8 cellular contexts compared by ENCODE assay signal in the genomic region with DNA sequence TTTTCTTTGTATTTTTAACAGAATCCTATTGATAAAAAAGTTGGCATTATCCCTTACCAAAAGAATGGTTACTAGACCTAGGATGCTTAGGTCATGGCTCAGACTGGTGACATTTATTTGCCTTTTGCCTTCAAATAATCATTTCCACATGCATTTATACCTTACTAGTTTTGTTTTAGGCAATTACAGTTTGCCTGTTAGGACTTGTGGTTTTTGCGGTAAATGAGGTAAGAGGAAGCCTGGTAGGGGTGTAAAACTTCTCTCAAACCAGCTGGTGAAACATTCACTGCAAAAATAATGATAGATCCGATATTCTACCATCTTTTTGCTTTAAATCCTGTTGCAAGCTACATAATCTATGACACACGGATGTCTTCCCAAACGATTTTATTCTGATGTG. TPM values are rescaled to one million over a fixed set of nuclear protein-coding genes. Genes with fewer than 3 reads are reported as not detected.
A peak's percentile ranks its signal among the peaks of the same experiment; 100 is the strongest.
DNase-seq lines count a peak whose midpoint lies in the region; FAIRE-seq and TF ChIP-seq lines count a peak whose summit lies in the region.
"Had no signal": no experiment of that assay in that cellular context is flagged by ENCODE, and none has a peak within 500 bp of the region (broad histone marks: within the 10 kb centered on the region; RNA-seq: fewer than 3 reads in every experiment).

No MANE protein-coding gene starts in this region.

- in situ Hi-C loops in brain microvascular endothelial cell (cut with HindIII; ENCODE audit: low pct_ligation_motif_present, low sequenced_read_pairs): no loop called here

- H3K4me1 ChIP-seq in osteoblast (ENCODE audit: insufficient read depth, low read length): peaks cover 17% of the 10 kb centered on the region

- no peaks in the 10 kb centered on the region for H3K27me3 ChIP-seq in osteoblast (ENCODE audit: insufficient read depth, low read length)
- no peaks in the 10 kb centered on the region for H3K27me3 ChIP-seq in brain microvascular endothelial cell (replicated peaks)

- H3K4me3 ChIP-seq in osteoblast (ENCODE audit: insufficient read depth, low read length) (peak overlapping the region; percentile 18), brain microvascular endothelial cell (ENCODE audit: low read depth, low read length) (no peak overlapping the region)

- H3K4me2 ChIP-seq in osteoblast (ENCODE audit: insufficient read depth, low read length): peak overlapping the region; percentile 47

- TF ChIP-seq POLR2A in GM12891 (IDR thresholded peaks at IDR 0.05; ENCODE audit: low read depth, low read length): no peak

- H3K36me3 ChIP-seq in osteoblast (ENCODE audit: insufficient read depth, low read length) (no peaks in the 10 kb centered on the region), brain microvascular endothelial cell (replicated peaks) (no peaks in the 10 kb centered on the region)

- H3K9me3 ChIP-seq in osteoblast (ENCODE audit: low read depth, low read length): no peaks in the 10 kb centered on the region

- H3K27me3 Mint-ChIP-seq in activated naive CD8-positive, alpha-beta T cell: no peaks in the 10 kb centered on the region

- no peak for DNase-seq in GM12891 (ENCODE audit: insufficient read length, low spot score)
- DNase-seq in MV-4-11 (lab: John Stamatoyannopoulos, UW): peak; percentile 75
- no peak for DNase-seq in osteoblast (ENCODE audit: insufficient read length, low spot score, missing footprints)
- no peak for DNase-seq in brain microvascular endothelial cell
- DNase-seq in NCI-H526 treated with DMSO at 0.1 percent for 48 hours (lab: John Stamatoyannopoulos, UW): no peak
- no peak for DNase-seq in superior temporal gyrus (ENCODE audit: extremely low spot score)
- DNase-seq: activated CD4-positive, alpha-beta T cell treated with anti-CD3 and anti-CD28 coated beads, Interleukin-2, amount 50 U/mL, for 1 hour had no signal

- peaks cover 37% of the 10 kb centered on the region for H3K79me2 ChIP-seq in osteoblast (ENCODE audit: insufficient read depth, low read length)

- H3K27ac ChIP-seq in osteoblast (ENCODE audit: low read depth, low read length) (no peak overlapping the region), brain microvascular endothelial cell (no peak overlapping the region)

- H3K9me3 Mint-ChIP-seq in activated naive CD8-positive, alpha-beta T cell (ENCODE audit: low read depth): no peaks in the 10 kb centered on the region

- no peak overlapping the region for H2AFZ ChIP-seq in osteoblast (ENCODE audit: low read length)

- peaks cover 6% of the 10 kb centered on the region for H4K20me1 ChIP-seq in osteoblast (ENCODE audit: insufficient read depth, low read length)

- H3K4me3 Mint-ChIP-seq in activated naive CD8-positive, alpha-beta T cell: peak overlapping the region; percentile 37

- H3K27ac Mint-ChIP-seq in activated naive CD8-positive, alpha-beta T cell: no peak overlapping the region

- peaks cover 41% of the 10 kb centered on the region for H3K4me1 Mint-ChIP-seq in activated naive CD8-positive, alpha-beta T cell (ENCODE audit: low read depth)

- peak; percentile 82 for FAIRE-seq in GM12891 (lab: Jason Lieb, UNC)

- TF ChIP-seq CTCF in osteoblast (IDR thresholded peaks at IDR 0.05; ENCODE audit: extremely low read depth, low read depth, low read length): no peak
- no peak for TF ChIP-seq CTCF in brain microvascular endothelial cell (IDR thresholded peaks at IDR 0.05; ENCODE audit: low read depth, low read length, missing control alignments)

- H3K36me3 Mint-ChIP-seq in activated naive CD8-positive, alpha-beta T cell: no peaks in the 10 kb centered on the region

TF ChIP-seq in GM12891, 5 proteins besides CTCF, POLR2A, EP300 and RAD21:
- TF ChIP-seq TAF1 (IDR thresholded peaks at IDR 0.05; ENCODE audit: low read depth, low read length): no peak
- no peak for TF ChIP-seq SPI1 (IDR thresholded peaks at IDR 0.05; ENCODE audit: low read depth, low read length)
- TF ChIP-seq POU2F2 (IDR thresholded peaks at IDR 0.05; ENCODE audit: low read depth, low read length): no peak
- TF ChIP-seq POLR2AphosphoS5 (IDR thresholded peaks at IDR 0.05; ENCODE audit: low read depth, low read length): no peak
- no peak for TF ChIP-seq PAX5 (IDR thresholded peaks at IDR 0.05; ENCODE audit: insufficient read depth, low read length, severe bottlenecking)

RNA-seq across cellular contexts. Expression of gene LAMP2, which starts 12.1 kb away (rescaled TPM):
- polyA plus RNA-seq in GM12891 (2012; ENCODE audit: low read depth, missing spikeins): 18.4 TPM
- 237 and 294 TPM in 2 replicates for total RNA-seq in osteoblast
